ENCODE assay signal across 30 cellular contexts in genomic region chr3:140290105-140290504, GRCh38.
DNase-seq lines count a peak whose midpoint lies in the region; TF ChIP-seq lines count a peak whose summit lies in the region.
"Had no signal": no experiment of that assay in that cellular context is flagged by ENCODE, and none has a peak within 500 bp of the region (broad histone marks: within the 10 kb centered on the region; RNA-seq: fewer than 3 reads in every experiment).

No MANE protein-coding gene starts in this region.

- H4K8ac ChIP-seq in mesendoderm (ENCODE audit: low read depth, low read length), result no peak overlapping the region

- TF ChIP-seq CTCF in RWPE1 (conservative IDR thresholded peaks at IDR 0.05; ENCODE audit: low read depth) (no peak), adrenal gland (IDR thresholded peaks at IDR 0.05) (no peak)

- CTCF ChIA-PET in RWPE1 (lab: Yijun Ruan, JAX), result no interaction called here

- H3K79me2 ChIP-seq in mesendoderm (ENCODE audit: control insufficient read depth, insufficient read depth, low read length), result no peaks in the 10 kb centered on the region

- H3K27ac ChIP-seq in RWPE1, result no peak overlapping the region
- peak overlapping the region; percentile 18 for H3K27ac ChIP-seq in epithelial cell of prostate
- H3K27ac ChIP-seq in mesendoderm (ENCODE audit: low read depth, low read length), result no peak overlapping the region
- no peak overlapping the region for H3K27ac ChIP-seq in adrenal gland
- H3K27ac ChIP-seq: neural progenitor cell, right atrium auricular region, thoracic aorta had no signal

- H4K5ac ChIP-seq in mesendoderm (ENCODE audit: low read length), result no peak overlapping the region

- H2BK15ac ChIP-seq in mesendoderm (replicated peaks; ENCODE audit: low read depth), result no peak overlapping the region

- H3K18ac ChIP-seq in mesendoderm (ENCODE audit: low read length), result no peak overlapping the region

- H3K4me1 ChIP-seq in mesendoderm (ENCODE audit: control insufficient read depth, low read depth, low read length) (no peaks in the 10 kb centered on the region), adrenal gland (replicated peaks in 1 of 2) (no peaks in the 10 kb centered on the region)
- H3K4me1 ChIP-seq: BE2C had no signal

- TF ChIP-seq POLR2A in adrenal gland (IDR thresholded peaks at IDR 0.05), result no peak

- DNase-seq in EH (ENCODE audit: low read depth) (peak; percentile 26), RWPE1 (ENCODE audit: low spot score) (peak; percentile 68), epithelial cell of prostate (ENCODE audit: low read depth, low spot score) (peak; percentile 40), mesendoderm (peak; percentile 60), adrenal gland (no peak), GDM1 (lab: John Stamatoyannopoulos, UW) (no peak), foreskin melanocyte (no peak), SW480 (ENCODE audit: low spot score) (no peak)
- DNase-seq: ACHN; activated CD4-positive, alpha-beta memory T cell treated with anti-CD3 and anti-CD28 coated beads for 36 hours; activated CD4-positive, CD25-positive, alpha-beta regulatory T cell treated with anti-CD3 and anti-CD28 coated beads, Interleukin-2, amount 50 U/mL, for 72 hours; activated CD8-positive, alpha-beta memory T cell treated with anti-CD3 and anti-CD28 coated beads, Interleukin-2, amount 50 U/mL, for 4 hours; activated naive CD4-positive, alpha-beta T cell; activated naive CD8-positive, alpha-beta T cell treated with anti-CD3 and anti-CD28 coated beads, Interleukin-2, amount 50 U/mL, for 24 hours; BE2C; CD8-positive, alpha-beta memory T cell; dermis blood vessel endothelial cell; hypothalamus; left ventricle myocardium superior; NCI-H1092; NCI-H187; NCI-H446 treated with DMSO at 0.1 percent for 48 hours; NCI-H82; RPMI8226; stimulated activated naive CD8-positive, alpha-beta T cell treated with anti-CD3 and anti-CD28 coated beads, Interleukin-15, amount 100 ng/mL, for 72 hours; T-helper 1 cell had no signal

- H3K79me1 ChIP-seq in mesendoderm (ENCODE audit: low read length), result no peaks in the 10 kb centered on the region

- H3K4me3 ChIP-seq in mesendoderm (ENCODE audit: low read length), result no peak overlapping the region
- H3K4me3 ChIP-seq in adrenal gland, result no peak overlapping the region
- H3K4me3 ChIP-seq: neural progenitor cell, right atrium auricular region, smooth muscle cell, thoracic aorta had no signal

- H3K9ac ChIP-seq in mesendoderm (ENCODE audit: low read length), result no peak overlapping the region
- H3K9ac ChIP-seq: neural progenitor cell had no signal

- H3K27me3 ChIP-seq in mesendoderm (ENCODE audit: insufficient read depth, low read length, poor library complexity) (no peaks in the 10 kb centered on the region), adrenal gland (no peaks in the 10 kb centered on the region)
- H3K27me3 ChIP-seq: BE2C, neural progenitor cell, right atrium auricular region had no signal

- no peak overlapping the region for H3K4me2 ChIP-seq in mesendoderm (ENCODE audit: low read length)
- H3K4me2 ChIP-seq: neural progenitor cell, smooth muscle cell had no signal

- H3K36me3 ChIP-seq in mesendoderm (ENCODE audit: control insufficient read depth, insufficient read depth, low read length) (no peaks in the 10 kb centered on the region), adrenal gland (replicated peaks in 1 of 2) (no peaks in the 10 kb centered on the region)
- H3K36me3 ChIP-seq: BE2C, neural progenitor cell, right atrium auricular region, thoracic aorta had no signal

- no peak overlapping the region for H2BK5ac ChIP-seq in mesendoderm (ENCODE audit: low read length)

- no peak overlapping the region for H3K4ac ChIP-seq in mesendoderm (ENCODE audit: low read depth, low read length)

- H3K23ac ChIP-seq in mesendoderm (ENCODE audit: low read length), result no peak overlapping the region

- H2AK5ac ChIP-seq in mesendoderm (ENCODE audit: low read length), result no peak overlapping the region

- intact Hi-C loops in adrenal gland (cut with DNase I), result no loop called here

- POLR2A ChIA-PET in RWPE1 (lab: Yijun Ruan, JAX; ENCODE audit: low non-redundant PET), result no interaction called here

- WGBS in mesendoderm (ENCODE audit: extremely low coverage, insufficient coverage, low lambda C conversion rate), result no CpG with 5 or more reads among the region's 2 CpGs
- WGBS in adrenal gland, 4 donors, result 58 to 68% (median 63%) methylated on average over 2 of the region's 2 CpGs

- H3K56ac ChIP-seq in mesendoderm (ENCODE audit: low read length), result no peak overlapping the region

- H3K9me3 ChIP-seq in adrenal gland (replicated peaks in 1 of 3), result no peaks in the 10 kb centered on the region
- H3K9me3 ChIP-seq: BE2C, right atrium auricular region, thoracic aorta had no signal

- H2BK120ac ChIP-seq in mesendoderm (ENCODE audit: low read depth, low read length), result no peak overlapping the region

Comparison
In these comparisons a context has a peak if more than half of its experiments do, and no peak if none do; other contexts are left out.
1. DNase-seq: peak in EH (single experiment), RWPE1 (single experiment), epithelial cell of prostate (single experiment) and mesendoderm (single experiment); none in adrenal gland (0 of 7), GDM1 (single experiment), foreskin melanocyte (single experiment) and SW480 (single experiment).